ENCODE assay signal across 13 cellular contexts in genomic region chr4:185734930-185735329, GRCh38.
"Had no signal": no experiment of that assay in that cellular context is flagged by ENCODE, and none has a peak within 500 bp of the region (broad histone marks: within the 10 kb centered on the region; RNA-seq: fewer than 3 reads in every experiment).

No MANE protein-coding gene starts in this region.

- H3K4me3 Mint-ChIP-seq: activated CD4-positive, alpha-beta memory T cell treated with anti-CD3 and anti-CD28 coated beads for 36 hours; activated naive CD8-positive, alpha-beta T cell; nephron progenitor cell; stimulated activated naive CD8-positive, alpha-beta T cell treated with anti-CD3 and anti-CD28 coated beads, Interleukin-15, Interleukin-2, amounts not matched to agents 100 ng/mL and 50 ng/mL, for 24 hours had no signal

- FAIRE-seq: bronchial epithelial cell had no signal

- H3K27me3 ChIP-seq: tibial nerve had no signal

- H3K4me3 ChIP-seq: tibial nerve had no signal

- DNase-seq: activated CD4-positive, alpha-beta memory T cell treated with anti-CD3 and anti-CD28 coated beads for 36 hours; activated gamma-delta T cell; activated T-cell treated with anti-CD3 and anti-CD28 coated beads, Interleukin-2, amount 50 U/mL, for 48 hours; cortex of kidney; effector memory CD4-positive, alpha-beta T cell; nephron progenitor cell; stimulated activated CD4-positive, alpha-beta T cell treated with anti-CD3 and anti-CD28 coated beads, Interleukin-15, amount 100 ng/mL, for 24 hours; stimulated activated CD4-positive, alpha-beta T cell treated with anti-CD3 and anti-CD28 coated beads, Interleukin-4, amount 100 ng/mL, for 24 hours had no signal

- H3K36me3 Mint-ChIP-seq: activated CD4-positive, alpha-beta memory T cell treated with anti-CD3 and anti-CD28 coated beads for 36 hours; activated naive CD8-positive, alpha-beta T cell had no signal

- H3K27ac ChIP-seq: epithelial cell of prostate, tibial nerve had no signal

- H3K9me3 ChIP-seq: tibial nerve had no signal

- H3K9me3 Mint-ChIP-seq: activated CD4-positive, alpha-beta memory T cell treated with anti-CD3 and anti-CD28 coated beads for 36 hours; stimulated activated naive CD8-positive, alpha-beta T cell treated with anti-CD3 and anti-CD28 coated beads, Interleukin-15, Interleukin-2, amounts not matched to agents 100 ng/mL and 50 ng/mL, for 24 hours had no signal

- H3K36me3 ChIP-seq: tibial nerve had no signal

- H3K4me1 Mint-ChIP-seq: nephron progenitor cell had no signal

- H3K27ac Mint-ChIP-seq: activated CD4-positive, alpha-beta memory T cell treated with anti-CD3 and anti-CD28 coated beads for 36 hours; activated naive CD8-positive, alpha-beta T cell; nephron progenitor cell; stimulated activated naive CD8-positive, alpha-beta T cell treated with anti-CD3 and anti-CD28 coated beads, Interleukin-15, Interleukin-2, amounts not matched to agents 100 ng/mL and 50 ng/mL, for 24 hours had no signal
